Comparison of ENCODE assay signal across 15 cellular contexts in the genomic region with DNA sequence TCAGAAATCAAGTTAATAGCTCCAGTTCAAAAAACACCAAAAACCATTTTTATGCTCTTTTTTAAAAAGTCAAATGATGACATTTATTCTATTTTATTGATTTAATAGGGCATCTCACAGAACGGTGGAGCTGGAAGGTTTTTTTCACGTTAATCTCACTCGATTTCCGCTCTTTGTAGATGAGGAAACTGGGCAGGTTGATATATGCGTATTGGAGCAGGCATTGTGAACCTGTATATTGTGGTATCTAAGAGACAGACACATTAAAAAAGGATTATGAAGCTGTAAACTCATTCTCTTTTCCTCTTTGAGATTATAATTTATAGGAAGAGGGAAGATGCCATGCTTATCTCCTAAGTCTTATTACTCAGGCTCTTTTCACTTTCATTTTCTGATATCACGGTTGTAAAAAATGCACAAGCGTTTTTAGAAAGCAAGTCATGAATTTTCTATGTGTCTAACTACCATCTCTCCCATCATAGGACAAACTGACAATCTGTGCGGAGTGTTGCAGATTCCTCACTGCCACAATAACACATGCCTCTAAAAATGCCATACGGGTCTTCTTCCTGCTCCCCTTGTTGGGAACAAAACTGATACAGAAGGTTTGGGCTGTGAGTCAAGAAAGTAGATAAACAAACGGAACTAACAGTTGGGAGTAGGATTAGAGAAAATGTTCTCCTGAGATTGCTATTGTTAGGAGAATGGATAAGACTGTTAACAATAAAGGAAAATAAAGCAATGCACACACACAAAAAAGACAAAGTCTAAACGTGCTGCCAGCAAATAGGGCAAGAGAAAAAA.
DNase-seq lines count a peak whose midpoint lies in the region; ATAC-seq and TF ChIP-seq lines count a peak whose summit lies in the region.
"Had no signal": no experiment of that assay in that cellular context is flagged by ENCODE, and none has a peak within 500 bp of the region (broad histone marks: within the 10 kb centered on the region; RNA-seq: fewer than 3 reads in every experiment).

No MANE protein-coding gene starts in this region.

- H3K4me1 ChIP-seq in left ventricle myocardium inferior, result no peaks in the 10 kb centered on the region
- H3K4me1 ChIP-seq in adipocyte (ENCODE audit: control insufficient read depth, insufficient read depth, low read length), result no peaks in the 10 kb centered on the region
- H3K4me1 ChIP-seq in hepatocyte (ENCODE audit: insufficient read depth), result no peaks in the 10 kb centered on the region
- no peaks in the 10 kb centered on the region for H3K4me1 ChIP-seq in upper lobe of right lung

- H3K9me2 ChIP-seq in hepatocyte (replicated peaks; ENCODE audit: insufficient read depth), result no peaks in the 10 kb centered on the region

- H3K27ac ChIP-seq in left ventricle myocardium inferior (replicated peaks) (no peak overlapping the region), hepatocyte (no peak overlapping the region), upper lobe of right lung (no peak overlapping the region)

- H3K4me2 ChIP-seq in hepatocyte, result peak overlapping the region; percentile 53

- no peaks in the 10 kb centered on the region for H4K20me1 ChIP-seq in hepatocyte (ENCODE audit: insufficient read depth, poor library complexity, severe bottlenecking)

- no peaks in the 10 kb centered on the region for H3K79me2 ChIP-seq in hepatocyte

- no peaks in the 10 kb centered on the region for H3K27me3 ChIP-seq in left ventricle myocardium inferior (ENCODE audit: low read depth)
- H3K27me3 ChIP-seq in adipocyte (replicated peaks; ENCODE audit: control insufficient read depth, insufficient read depth, low read length), result no peaks in the 10 kb centered on the region
- H3K27me3 ChIP-seq in hepatocyte, result no peaks in the 10 kb centered on the region
- H3K27me3 ChIP-seq in upper lobe of right lung, result no peaks in the 10 kb centered on the region

- peak overlapping the region; percentile 37 for H3K9ac ChIP-seq in adipocyte (ENCODE audit: low read length)

- ATAC-seq in Right ventricle myocardium superior (ENCODE audit: poor library complexity), result no peak
- ATAC-seq in upper lobe of right lung, result no peak

- H3K9me3 ChIP-seq in left ventricle myocardium inferior (replicated peaks) (peaks cover 22% of the 10 kb centered on the region), adipocyte (ENCODE audit: control insufficient read depth, low read length) (peaks cover 9% of the 10 kb centered on the region), hepatocyte (ENCODE audit: low read depth) (no peaks in the 10 kb centered on the region), upper lobe of right lung (no peaks in the 10 kb centered on the region)

- DNase-seq in left ventricle myocardium inferior (no peak), Right ventricle myocardium superior (no peak), adipocyte (ENCODE audit: low read depth) (no peak), hepatocyte (ENCODE audit: low spot score) (no peak), upper lobe of right lung (no peak), dedifferentiated amniotic fluid mesenchymal stem cell (ENCODE audit: extremely low spot score) (no peak), NCI-H146 treated with DMSO at 0.1 percent for 48 hours (lab: John Stamatoyannopoulos, UW; ENCODE audit: unreplicated experiment) (no peak), NCI-H1694 (lab: John Stamatoyannopoulos, UW) (no peak)
- DNase-seq: activated CD4-positive, alpha-beta T cell treated with anti-CD3 and anti-CD28 coated beads, Interleukin-2, amount 50 U/mL, for 4 hours; activated T-cell treated with anti-CD3 and anti-CD28 coated beads, Interleukin-2, amount 50 U/mL, for 48 hours; COR-L47; HFFc6; hypothalamus; NCI-H187 treated with DMSO at 0.1 percent for 48 hours; NCI-H526 treated with DMSO at 0.1 percent for 48 hours had no signal

- H2AFZ ChIP-seq in hepatocyte, result no peak overlapping the region

- WGBS in hepatocyte (ENCODE audit: low lambda C conversion rate, missing lambda C conversion rate), result 59% methylated on average over 11 of the region's 11 CpGs

- intact Hi-C loops in left ventricle myocardium inferior (cut with micrococcal nuclease) (no loop called here), Right ventricle myocardium superior (cut with DNase I) (no loop called here), upper lobe of right lung (cut with DNase I) (no loop called here)

- H3K4me3 ChIP-seq in left ventricle myocardium inferior, result peak overlapping the region; percentile 25
- H3K4me3 ChIP-seq in adipocyte (ENCODE audit: low read length), result peak overlapping the region; percentile 77
- no peak overlapping the region for H3K4me3 ChIP-seq in hepatocyte
- H3K4me3 ChIP-seq in upper lobe of right lung, result peak overlapping the region; percentile 20

- no peaks in the 10 kb centered on the region for H3K36me3 ChIP-seq in left ventricle myocardium inferior
- no peaks in the 10 kb centered on the region for H3K36me3 ChIP-seq in adipocyte (ENCODE audit: control insufficient read depth, insufficient read depth, low read length, severe bottlenecking)
- H3K36me3 ChIP-seq in hepatocyte (replicated peaks; ENCODE audit: insufficient read depth, low read depth), result no peaks in the 10 kb centered on the region
- H3K36me3 ChIP-seq in upper lobe of right lung, result no peaks in the 10 kb centered on the region

- TF ChIP-seq CTCF in left ventricle myocardium inferior (IDR thresholded peaks at IDR 0.05; ENCODE audit: borderline replicate concordance) (no peak), hepatocyte (IDR thresholded peaks at IDR 0.05; ENCODE audit: poor library complexity) (no peak), upper lobe of right lung (IDR thresholded peaks at IDR 0.05) (no peak)
